2 cellular contexts compared by ENCODE assay signal in the genomic region with DNA sequence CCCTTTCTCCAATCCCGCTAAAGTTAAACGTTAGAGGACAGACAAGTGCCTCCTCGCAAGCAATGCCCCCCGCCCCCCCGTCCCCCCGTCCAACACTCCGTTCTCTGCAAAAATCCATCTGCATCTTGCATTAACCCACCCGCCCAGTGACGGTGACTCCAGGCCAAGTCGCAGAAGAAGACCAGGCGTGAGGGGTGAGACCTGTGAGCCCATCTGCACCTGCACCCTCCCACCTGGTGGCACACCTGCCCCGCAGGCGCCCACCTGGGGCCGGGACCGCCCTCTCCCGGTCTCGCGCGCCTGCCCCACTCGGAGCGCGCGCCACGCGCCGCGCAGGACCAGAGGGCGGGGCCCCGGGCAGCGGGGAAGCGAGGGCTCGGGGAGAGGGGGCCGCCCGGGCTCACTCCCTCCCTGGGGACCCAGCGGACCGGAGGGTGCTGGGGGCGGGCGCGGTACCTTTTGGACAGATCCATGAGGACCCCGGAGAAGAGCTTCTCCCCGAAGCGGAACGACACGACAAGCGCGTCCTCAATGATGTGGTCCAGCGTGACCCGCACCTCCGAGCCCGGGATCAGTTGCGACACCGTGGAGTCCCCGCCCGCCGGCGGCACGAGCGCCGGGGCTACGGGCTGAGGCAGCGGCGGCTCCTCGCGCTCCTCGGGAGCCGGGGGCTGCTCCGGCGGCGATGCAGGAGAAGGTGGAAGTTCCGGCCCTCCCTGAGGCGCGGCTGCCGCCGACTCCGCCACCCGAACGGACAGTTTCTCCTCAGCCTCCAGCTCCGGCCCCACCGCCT.
TF ChIP-seq lines count a peak whose summit lies in the region.

No MANE protein-coding gene starts in this region.

TF ChIP-seq in HEK293, 187 proteins besides CTCF, POLR2A, EP300 and RAD21 (continues in another document):
- TF ChIP-seq ZBTB20 (tag by site-specific recombination; IDR thresholded peaks at IDR 0.05), result peak; percentile 66; the same call in 1 of the 2 replicates
- TF ChIP-seq SP3 (tag by site-specific recombination; IDR thresholded peaks at IDR 0.05), result peak; percentile 20; the same call in 1 of the 2 replicates
- peak; percentile 34; the same call in 1 of the 2 replicates for TF ChIP-seq ZNF121 (tag by site-specific recombination; IDR thresholded peaks at IDR 0.05)
- TF ChIP-seq, protein P1, sequence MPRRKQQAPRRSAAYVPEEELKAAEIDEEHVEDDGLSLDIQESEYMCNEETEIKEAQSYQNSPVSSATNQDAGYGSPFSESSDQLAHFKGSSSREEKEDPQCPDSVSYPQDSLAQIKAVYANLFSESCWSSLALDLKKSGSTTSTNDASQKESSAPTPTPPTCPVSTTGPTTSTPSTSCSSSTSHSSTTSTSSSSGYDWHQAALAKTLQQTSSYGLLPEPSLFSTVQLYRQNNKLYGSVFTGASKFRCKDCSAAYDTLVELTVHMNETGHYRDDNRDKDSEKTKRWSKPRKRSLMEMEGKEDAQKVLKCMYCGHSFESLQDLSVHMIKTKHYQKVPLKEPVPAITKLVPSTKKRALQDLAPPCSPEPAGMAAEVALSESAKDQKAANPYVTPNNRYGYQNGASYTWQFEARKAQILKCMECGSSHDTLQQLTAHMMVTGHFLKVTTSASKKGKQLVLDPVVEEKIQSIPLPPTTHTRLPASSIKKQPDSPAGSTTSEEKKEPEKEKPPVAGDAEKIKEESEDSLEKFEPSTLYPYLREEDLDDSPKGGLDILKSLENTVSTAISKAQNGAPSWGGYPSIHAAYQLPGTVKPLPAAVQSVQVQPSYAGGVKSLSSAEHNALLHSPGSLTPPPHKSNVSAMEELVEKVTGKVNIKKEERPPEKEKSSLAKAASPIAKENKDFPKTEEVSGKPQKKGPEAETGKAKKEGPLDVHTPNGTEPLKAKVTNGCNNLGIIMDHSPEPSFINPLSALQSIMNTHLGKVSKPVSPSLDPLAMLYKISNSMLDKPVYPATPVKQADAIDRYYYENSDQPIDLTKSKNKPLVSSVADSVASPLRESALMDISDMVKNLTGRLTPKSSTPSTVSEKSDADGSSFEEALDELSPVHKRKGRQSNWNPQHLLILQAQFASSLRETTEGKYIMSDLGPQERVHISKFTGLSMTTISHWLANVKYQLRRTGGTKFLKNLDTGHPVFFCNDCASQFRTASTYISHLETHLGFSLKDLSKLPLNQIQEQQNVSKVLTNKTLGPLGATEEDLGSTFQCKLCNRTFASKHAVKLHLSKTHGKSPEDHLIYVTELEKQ (tag by site-specific recombination; IDR thresholded peaks at IDR 0.05; ENCODE audit: borderline replicate concordance), result no peak
- TF ChIP-seq, protein P2, sequence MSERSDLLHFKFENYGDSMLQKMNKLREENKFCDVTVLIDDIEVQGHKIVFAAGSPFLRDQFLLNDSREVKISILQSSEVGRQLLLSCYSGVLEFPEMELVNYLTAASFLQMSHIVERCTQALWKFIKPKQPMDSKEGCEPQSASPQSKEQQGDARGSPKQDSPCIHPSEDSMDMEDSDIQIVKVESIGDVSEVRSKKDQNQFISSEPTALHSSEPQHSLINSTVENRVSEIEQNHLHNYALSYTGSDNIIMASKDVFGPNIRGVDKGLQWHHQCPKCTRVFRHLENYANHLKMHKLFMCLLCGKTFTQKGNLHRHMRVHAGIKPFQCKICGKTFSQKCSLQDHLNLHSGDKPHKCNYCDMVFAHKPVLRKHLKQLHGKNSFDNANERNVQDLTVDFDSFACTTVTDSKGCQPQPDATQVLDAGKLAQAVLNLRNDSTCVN (tag by site-specific recombination; optimal IDR thresholded peaks at IDR 0.05), result peak; percentile 82
- TF ChIP-seq, protein P3, sequence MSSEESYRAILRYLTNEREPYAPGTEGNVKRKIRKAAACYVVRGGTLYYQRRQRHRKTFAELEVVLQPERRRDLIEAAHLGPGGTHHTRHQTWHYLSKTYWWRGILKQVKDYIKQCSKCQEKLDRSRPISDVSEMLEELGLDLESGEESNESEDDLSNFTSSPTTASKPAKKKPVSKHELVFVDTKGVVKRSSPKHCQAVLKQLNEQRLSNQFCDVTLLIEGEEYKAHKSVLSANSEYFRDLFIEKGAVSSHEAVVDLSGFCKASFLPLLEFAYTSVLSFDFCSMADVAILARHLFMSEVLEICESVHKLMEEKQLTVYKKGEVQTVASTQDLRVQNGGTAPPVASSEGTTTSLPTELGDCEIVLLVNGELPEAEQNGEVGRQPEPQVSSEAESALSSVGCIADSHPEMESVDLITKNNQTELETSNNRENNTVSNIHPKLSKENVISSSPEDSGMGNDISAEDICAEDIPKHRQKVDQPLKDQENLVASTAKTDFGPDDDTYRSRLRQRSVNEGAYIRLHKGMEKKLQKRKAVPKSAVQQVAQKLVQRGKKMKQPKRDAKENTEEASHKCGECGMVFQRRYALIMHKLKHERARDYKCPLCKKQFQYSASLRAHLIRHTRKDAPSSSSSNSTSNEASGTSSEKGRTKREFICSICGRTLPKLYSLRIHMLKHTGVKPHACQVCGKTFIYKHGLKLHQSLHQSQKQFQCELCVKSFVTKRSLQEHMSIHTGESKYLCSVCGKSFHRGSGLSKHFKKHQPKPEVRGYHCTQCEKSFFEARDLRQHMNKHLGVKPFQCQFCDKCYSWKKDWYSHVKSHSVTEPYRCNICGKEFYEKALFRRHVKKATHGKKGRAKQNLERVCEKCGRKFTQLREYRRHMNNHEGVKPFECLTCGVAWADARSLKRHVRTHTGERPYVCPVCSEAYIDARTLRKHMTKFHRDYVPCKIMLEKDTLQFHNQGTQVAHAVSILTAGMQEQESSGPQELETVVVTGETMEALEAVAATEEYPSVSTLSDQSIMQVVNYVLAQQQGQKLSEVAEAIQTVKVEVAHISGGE (tag by site-specific recombination; conservative IDR thresholded peaks at IDR 0.05; ENCODE audit: low read depth), result 0 out of 2 replicates have a peak, but pooled peaks have one; percentile 23
- TF ChIP-seq ZNF23 (tag by site-specific recombination; IDR thresholded peaks at IDR 0.05; ENCODE audit: borderline replicate concordance), result no peak
- TF ChIP-seq ZNF670 (tag by site-specific recombination; IDR thresholded peaks at IDR 0.05; ENCODE audit: low read depth), result no peak
- peak; percentile 77 for TF ChIP-seq ZNF423 (tag by site-specific recombination; IDR thresholded peaks at IDR 0.05)
- peak; percentile 10; the same call in 1 of the 2 replicates for TF ChIP-seq GLIS1 (tag by site-specific recombination; IDR thresholded peaks at IDR 0.05)
- TF ChIP-seq ZNF335 (tag by site-specific recombination; conservative IDR thresholded peaks at IDR 0.05), result peak; percentile 66
- TF ChIP-seq ZNF350 (tag by site-specific recombination; IDR thresholded peaks at IDR 0.05), result no peak
- no peak for TF ChIP-seq ZNF776 (tag by site-specific recombination; IDR thresholded peaks at IDR 0.05; ENCODE audit: borderline replicate concordance)
- 0 out of 2 replicates have a peak, but pooled peaks have one; percentile 33 for TF ChIP-seq KLF9 (tag by site-specific recombination; IDR thresholded peaks at IDR 0.05; ENCODE audit: low read depth)
- no peak for TF ChIP-seq KLF16 (tag by site-specific recombination; IDR thresholded peaks at IDR 0.05)

TF ChIP-seq in H1, 55 proteins besides CTCF, POLR2A, EP300 and RAD21:
- TF ChIP-seq NRF1 (IDR thresholded peaks at IDR 0.05; ENCODE audit: low read depth, low read length), result no peak
- TF ChIP-seq CHD2 (IDR thresholded peaks at IDR 0.05; ENCODE audit: low read length), result no peak
- peak; percentile 46 for TF ChIP-seq ASH2L (IDR thresholded peaks at IDR 0.05; ENCODE audit: low read length)
- TF ChIP-seq HDAC2 (IDR thresholded peaks at IDR 0.05; ENCODE audit: borderline replicate concordance in 1 of 2, low read depth in 2 of 2, low read length in 2 of 2), result 0 out of 4 replicates have a peak, but pooled peaks of 1 of the 2 experiments have one; percentile 53
- TF ChIP-seq KDM4A (IDR thresholded peaks at IDR 0.05; ENCODE audit: low read depth, low read length, severe bottlenecking), result peak; percentile 78
- TF ChIP-seq TAF1 (IDR thresholded peaks at IDR 0.05; ENCODE audit: low read depth, low read length), result no peak
- no peak for TF ChIP-seq EGR1 (IDR thresholded peaks at IDR 0.05; ENCODE audit: borderline replicate concordance, low read depth, low read length)
- TF ChIP-seq CEBPB (IDR thresholded peaks at IDR 0.05; ENCODE audit: low read depth, low read length), result 0 out of 2 replicates have a peak, but pooled peaks have one; percentile 1
